Comparison of ENCODE assay signal across 8 cellular contexts in genomic region chr1:160726498-160727391, GRCh38. TPM values are rescaled to one million over a fixed set of nuclear protein-coding genes. Genes with fewer than 3 reads are reported as not detected.
DNase-seq lines count a peak whose midpoint lies in the region; ATAC-seq and TF ChIP-seq lines count a peak whose summit lies in the region.

No MANE protein-coding gene starts in this region.

- H3K27ac ChIP-seq in duodenal mucosa (ENCODE audit: low read depth, low read length): no peak overlapping the region
- H3K27ac ChIP-seq in right lobe of liver: no peak overlapping the region

- no peak for TF ChIP-seq POLR2A in right lobe of liver (IDR thresholded peaks at IDR 0.05)

- no peak overlapping the region for H3K4me3 Mint-ChIP-seq in WTC11

- peaks cover 3% of the 10 kb centered on the region; the same call in 1 of the 2 replicates for H3K36me3 Mint-ChIP-seq in WTC11

- no peak overlapping the region for H3K4me3 ChIP-seq in AG04449 (ENCODE audit: low read depth, low read length)
- H3K4me3 ChIP-seq in duodenal mucosa (ENCODE audit: low read depth in 1 of 2, low read length in 2 of 2): no peak overlapping the region
- no peak overlapping the region for H3K4me3 ChIP-seq in right lobe of liver

- H3K9ac ChIP-seq in duodenal mucosa (ENCODE audit: low read depth in 1 of 2, low read length in 2 of 2): peak overlapping the region; percentile 28 to 44

- no peaks in the 10 kb centered on the region for H3K36me3 ChIP-seq in duodenal mucosa (ENCODE audit: control insufficient read depth in 1 of 2, insufficient read depth in 2 of 2, low read length in 2 of 2)
- H3K36me3 ChIP-seq in right lobe of liver: no peaks in the 10 kb centered on the region

- CTCF ChIA-PET in AG04449 (lab: Yijun Ruan, JAX): interaction anchor here (0.9 to 1.0 kb wide), 4 partner anchors 12 to 408 kb away, joined by 3 read pairs; no protein-coding TSS in a partner anchor
- CTCF ChIA-PET in WTC11 (lab: Charles Lee): interaction anchor here (0.5 to 5.1 kb wide), 16 partner anchors 21 to 265 kb away, joined by 3 to 47 read pairs (median 4); partner anchors contain the start of genes ITLN1 and ITLN2

- POLR2A ChIA-PET in AG04449 (lab: Yijun Ruan, JAX) (no interaction called here), WTC11 (lab: Charles Lee) (interaction anchor here (0.5 kb wide), 1 partner anchor 264 kb away, joined by 3 read pairs; no protein-coding TSS in a partner anchor)

- ATAC-seq in HG03108 (IDR thresholded peaks at IDR 0.05; ENCODE audit: unreplicated experiment): peak; percentile 64
- peak; percentile 86 for ATAC-seq in WTC11
- peak; percentile 92 to 98 (median 98) for ATAC-seq in right lobe of liver

- H3K9me3 ChIP-seq in duodenal mucosa (ENCODE audit: control insufficient read depth in 1 of 2, low read length in 2 of 2): peaks cover 0 to under 1% of the 10 kb centered on the region in 2 donors
- H3K9me3 ChIP-seq in right lobe of liver: no peaks in the 10 kb centered on the region

- peak; percentile 33 for TF ChIP-seq CTCF in AG04449 (IDR thresholded peaks at IDR 0.05; ENCODE audit: insufficient read depth, low read length, missing control alignments)
- peak; percentile 79 for TF ChIP-seq CTCF in GM13976 (IDR thresholded peaks at IDR 0.05; ENCODE audit: borderline replicate concordance, control extremely low read depth, extremely low read depth, insufficient read depth, missing control alignments)
- TF ChIP-seq CTCF in WTC11 (IDR thresholded peaks at IDR 0.05): peak; percentile 78
- peak; percentile 81 to 91 (median 86) for TF ChIP-seq CTCF in right lobe of liver (IDR thresholded peaks at IDR 0.05)

- peak; percentile 4 for DNase-seq in AG04449 (ENCODE audit: low read depth, low spot score)
- DNase-seq in GM13976 (ENCODE audit: low spot score): peak; percentile 60
- peak; percentile 83 for DNase-seq in NCI-H2227 (lab: John Stamatoyannopoulos, UW; ENCODE audit: unreplicated experiment)
- DNase-seq in WTC11 (ENCODE audit: low spot score): peak; percentile 69
- DNase-seq in right lobe of liver: peak in 2 of 3 donors; percentile 35 to 67
- DNase-seq in stimulated activated CD8-positive, alpha-beta memory T cell treated with anti-CD3 and anti-CD28 coated beads, Interleukin-12 subunit alpha, Interleukin-12 subunit beta, amount 100 ng/mL, for 1 hour (ENCODE audit: low read depth): peak; percentile 53

- no peak overlapping the region for H3K27ac Mint-ChIP-seq in WTC11

- H3K9me3 Mint-ChIP-seq in WTC11: peaks cover 7% of the 10 kb centered on the region

- intact Hi-C loops in right lobe of liver (cut with DNase I): loop anchor here in 1 of 2 donors (5.0 kb wide), 1 partner anchor 106 kb away; no protein-coding TSS in a partner anchor

- H3K4me1 Mint-ChIP-seq in WTC11: peaks cover 23% of the 10 kb centered on the region

- no peaks in the 10 kb centered on the region; the same call in 1 of the 2 replicates for H3K27me3 Mint-ChIP-seq in WTC11 (ENCODE audit: low read depth)

- in situ Hi-C loops in GM13976 (cut with MboI; ENCODE audit: low sequenced_read_pairs, unreplicated experiment): loop anchor here (10.0 kb wide), 1 partner anchor 108 kb away; no protein-coding TSS in a partner anchor

- no peaks in the 10 kb centered on the region for H3K27me3 ChIP-seq in duodenal mucosa (ENCODE audit: control insufficient read depth in 1 of 2, insufficient read depth in 2 of 2, low read length in 2 of 2)
- no peaks in the 10 kb centered on the region for H3K27me3 ChIP-seq in right lobe of liver

- peaks cover 11 to 15% of the 10 kb centered on the region in 2 donors for H3K4me1 ChIP-seq in duodenal mucosa (ENCODE audit: control insufficient read depth in 1 of 2, insufficient read depth in 2 of 2, low read length in 2 of 2)
- H3K4me1 ChIP-seq in right lobe of liver: no peaks in the 10 kb centered on the region

- 3% methylated on average over 7 of the region's 8 CpGs for WGBS in right lobe of liver (ENCODE audit: insufficient coverage, low coverage, low lambda C conversion rate, missing lambda C conversion rate)

TF ChIP-seq in WTC11, 78 proteins besides CTCF, POLR2A, EP300 and RAD21:
- TF ChIP-seq MAX (CRISPR knock-in tag; IDR thresholded peaks at IDR 0.05): peak; percentile 63; the same call in 1 of the 2 replicates
- no peak for TF ChIP-seq NR3C1 (CRISPR knock-in tag; conservative IDR thresholded peaks at IDR 0.05; ENCODE audit: low read depth)
- TF ChIP-seq MYBL2 (CRISPR knock-in tag; IDR thresholded peaks at IDR 0.05): no peak
- TF ChIP-seq TEAD1 (CRISPR knock-in tag; IDR thresholded peaks at IDR 0.05): no peak
- TF ChIP-seq HMGXB4 (CRISPR knock-in tag; IDR thresholded peaks at IDR 0.05): no peak
- no peak for TF ChIP-seq ZMAT4 (CRISPR knock-in tag; IDR thresholded peaks at IDR 0.05)
- TF ChIP-seq ZNF396 (CRISPR knock-in tag; IDR thresholded peaks at IDR 0.05; ENCODE audit: borderline replicate concordance): 0 out of 2 replicates have a peak, but pooled peaks have one; percentile 33
- TF ChIP-seq TEAD4 (CRISPR knock-in tag; IDR thresholded peaks at IDR 0.05): no peak
- 0 out of 2 replicates have a peak, but pooled peaks have one; percentile 31 for TF ChIP-seq ZSCAN18 (CRISPR knock-in tag; IDR thresholded peaks at IDR 0.05)
- TF ChIP-seq IRF2 (CRISPR knock-in tag; IDR thresholded peaks at IDR 0.05; ENCODE audit: borderline replicate concordance, low read depth): no peak
- no peak for TF ChIP-seq ZNF512 (CRISPR knock-in tag; IDR thresholded peaks at IDR 0.05; ENCODE audit: borderline replicate concordance)
- no peak for TF ChIP-seq CBFB (CRISPR knock-in tag; IDR thresholded peaks at IDR 0.05; ENCODE audit: low read depth)
- TF ChIP-seq ATF1 (CRISPR knock-in tag; IDR thresholded peaks at IDR 0.05): no peak
- TF ChIP-seq TCF7 (CRISPR knock-in tag; IDR thresholded peaks at IDR 0.05; ENCODE audit: low read depth): no peak

RNA-seq across cellular contexts. Expression of gene SLAMF7, which starts 12.3 kb away (rescaled TPM):
- total RNA-seq in WTC11 (2021) (0.07 to 0.15 TPM in 2 of 3 replicates, not detected in the other), right lobe of liver (1 to 10 TPM in 3 of 6 experiments, under 1 TPM in 3; 0.74 to 5.2 (median 0.99) TPM)

RNA-seq across cellular contexts. Expression of gene CD48, which starts 15.1 kb away (rescaled TPM):
- total RNA-seq in WTC11 (2021): 0.37 to 0.96 TPM (median 0.66 TPM) in 3 replicates
- 1 to 10 TPM in 5 of 6 experiments, under 1 TPM in 1; 0.68 to 5.0 (median 3.4) TPM for total RNA-seq in right lobe of liver

Comparison
In these comparisons a context has a peak if more than half of its experiments do, and no peak if none do; other contexts are left out.
1. DNase-seq: peak in every context shown above with its lines; median percentile 83 in NCI-H2227; 69 in WTC11; 60 in GM13976; 53 in stimulated activated CD8-positive, alpha-beta memory T cell treated with anti-CD3 and anti-CD28 coated beads, Interleukin-12 subunit alpha, Interleukin-12 subunit beta, amount 100 ng/mL, for 1 hour; 51 in right lobe of liver; 4 in AG04449.
2. CTCF ChIP-seq: peak in every context shown above with its lines; median percentile 86 in right lobe of liver; 79 in GM13976; 78 in WTC11; 33 in AG04449.